1 cellular context compared by ENCODE assay signal in the genomic region with DNA sequence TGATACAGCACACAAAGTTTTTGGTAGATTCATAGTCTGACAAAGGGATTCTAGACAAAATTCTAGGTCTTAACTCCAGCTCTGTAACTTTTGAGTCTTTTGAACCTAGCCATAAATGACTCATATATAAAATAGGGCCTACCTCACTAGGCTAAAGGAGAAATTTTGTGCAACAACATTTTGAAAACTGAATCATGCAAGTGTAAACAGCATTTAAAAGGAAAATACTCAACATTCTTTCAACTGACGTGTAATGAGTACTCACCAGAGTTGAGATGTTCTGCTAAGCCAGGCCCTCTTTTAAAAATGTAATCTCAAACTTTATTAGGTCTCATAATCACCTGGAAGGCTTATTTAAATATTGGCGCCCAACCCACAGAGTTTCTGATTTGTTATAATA.
TF ChIP-seq lines count a peak whose summit lies in the region.

No MANE protein-coding gene starts in this region.

TF ChIP-seq in SK-N-SH, 30 proteins besides CTCF, POLR2A, EP300 and RAD21 (continued from another document):
- TF ChIP-seq REST (IDR thresholded peaks at IDR 0.05; ENCODE audit: low read depth, low read length) (no peak), ZBTB33 (IDR thresholded peaks at IDR 0.05; ENCODE audit: borderline replicate concordance, low read depth) (no peak), MEF2A (IDR thresholded peaks at IDR 0.05; ENCODE audit: borderline replicate concordance, low read depth) (no peak), POLR2AphosphoS5 (IDR thresholded peaks at IDR 0.05; ENCODE audit: low read depth, low read length) (no peak), EZH2phosphoT487 (IDR thresholded peaks at IDR 0.05; ENCODE audit: borderline replicate concordance, low read depth) (no peak), TEAD4 (IDR thresholded peaks at IDR 0.05; ENCODE audit: borderline replicate concordance, insufficient read depth) (no peak), NRF1 (IDR thresholded peaks at IDR 0.05; ENCODE audit: low read depth, low read length) (no peak), FOXJ3 (CRISPR knock-in tag; IDR thresholded peaks at IDR 0.05) (no peak)
- TF ChIP-seq, protein P1, sequence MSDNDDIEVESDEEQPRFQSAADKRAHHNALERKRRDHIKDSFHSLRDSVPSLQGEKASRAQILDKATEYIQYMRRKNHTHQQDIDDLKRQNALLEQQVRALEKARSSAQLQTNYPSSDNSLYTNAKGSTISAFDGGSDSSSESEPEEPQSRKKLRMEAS (IDR thresholded peaks at IDR 0.05; ENCODE audit: low read depth) = no peak
- TF ChIP-seq, protein P2, sequence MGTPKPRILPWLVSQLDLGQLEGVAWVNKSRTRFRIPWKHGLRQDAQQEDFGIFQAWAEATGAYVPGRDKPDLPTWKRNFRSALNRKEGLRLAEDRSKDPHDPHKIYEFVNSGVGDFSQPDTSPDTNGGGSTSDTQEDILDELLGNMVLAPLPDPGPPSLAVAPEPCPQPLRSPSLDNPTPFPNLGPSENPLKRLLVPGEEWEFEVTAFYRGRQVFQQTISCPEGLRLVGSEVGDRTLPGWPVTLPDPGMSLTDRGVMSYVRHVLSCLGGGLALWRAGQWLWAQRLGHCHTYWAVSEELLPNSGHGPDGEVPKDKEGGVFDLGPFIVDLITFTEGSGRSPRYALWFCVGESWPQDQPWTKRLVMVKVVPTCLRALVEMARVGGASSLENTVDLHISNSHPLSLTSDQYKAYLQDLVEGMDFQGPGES (IDR thresholded peaks at IDR 0.05; ENCODE audit: low read depth, low read length) = no peak
